ENCODE assay signal across 8 cellular contexts in genomic region chr14:67240978-67241415, GRCh38. TPM values are rescaled to one million over a fixed set of nuclear protein-coding genes. Genes with fewer than 3 reads are reported as not detected.
DNase-seq lines count a peak whose midpoint lies in the region; ATAC-seq lines count a peak whose summit lies in the region.

No MANE protein-coding gene starts in this region.

- peak; percentile 83 for ATAC-seq in GM21528 (IDR thresholded peaks at IDR 0.05; ENCODE audit: low FRiP score, unreplicated experiment)

- peak overlapping the region; percentile 100 for H3K27ac ChIP-seq in esophagus (ENCODE audit: low read depth in 2 of 2, low read length in 1 of 2)

- H3K27me3 ChIP-seq in esophagus (ENCODE audit: control insufficient read depth in 1 of 2, insufficient read depth in 2 of 2, low read length in 2 of 2) (no peaks in the 10 kb centered on the region), mucosa of stomach (ENCODE audit: control insufficient read depth, insufficient read depth, low read length) (no peaks in the 10 kb centered on the region)

- peaks cover 0 to 3% of the 10 kb centered on the region in 2 donors for H3K4me1 ChIP-seq in esophagus (ENCODE audit: control insufficient read depth in 2 of 2, insufficient read depth in 2 of 2, low read length in 1 of 2)
- no peaks in the 10 kb centered on the region for H3K4me1 ChIP-seq in mucosa of stomach (ENCODE audit: control insufficient read depth, insufficient read depth, low read length)

- WGBS in esophagus, 2 donors = 0 to 1% methylated on average over 54 of the region's 54 CpGs

- H3K9me3 ChIP-seq in esophagus (ENCODE audit: control insufficient read depth in 2 of 2, insufficient read depth in 1 of 2, low read depth in 1 of 2, low read length in 1 of 2) (no peaks in the 10 kb centered on the region), mucosa of stomach (ENCODE audit: control insufficient read depth, low read length) (no peaks in the 10 kb centered on the region)

- DNase-seq in DMS114 treated with DMSO at 0.1 percent for 48 hours (lab: John Stamatoyannopoulos, UW; ENCODE audit: unreplicated experiment) = peak; percentile 90
- DNase-seq in HuH-7.5 (ENCODE audit: low spot score) = peak; percentile 86
- peak; percentile 89 for DNase-seq in OCI-M1 (lab: John Stamatoyannopoulos, UW)
- DNase-seq in activated T-cell treated with anti-CD3 and anti-CD28 coated beads, Interleukin-2, amount 50 U/mL, for 1 hour = peak; percentile 92
- DNase-seq in stimulated activated CD8-positive, alpha-beta memory T cell treated with anti-CD3 and anti-CD28 coated beads, Interleukin-4, amount 100 ng/mL, for 48 hours = peak; percentile 93

- no peaks in the 10 kb centered on the region for H3K36me3 ChIP-seq in esophagus (ENCODE audit: control insufficient read depth in 2 of 2, insufficient read depth in 2 of 2, low read length in 1 of 2)
- H3K36me3 ChIP-seq in mucosa of stomach (ENCODE audit: control insufficient read depth, insufficient read depth, low read length) = no peaks in the 10 kb centered on the region

- H3K9ac ChIP-seq in mucosa of stomach (ENCODE audit: low read length) = peak overlapping the region; percentile 85

- peak overlapping the region; percentile 92 to 96 for H3K4me3 ChIP-seq in esophagus (ENCODE audit: low read depth in 1 of 2, low read length in 2 of 2)
- peak overlapping the region; percentile 40 for H3K4me3 ChIP-seq in mucosa of stomach (ENCODE audit: low read length)

RNA-seq across cellular contexts. Expression of gene PALS1, which starts 0.2 kb away (rescaled TPM):
- polyA plus RNA-seq in esophagus = 1 to 10 TPM; 6.9 to 9.0 TPM

RNA-seq across cellular contexts. Expression of gene GARIN2, which starts 51.8 kb away (rescaled TPM):
- under 1 TPM; 0.04 to 0.24 TPM for polyA plus RNA-seq in esophagus

Comparison
In these comparisons a context has a peak if more than half of its experiments do, and no peak if none do; other contexts are left out.
1. Peak in every context shown above with its lines: DNase-seq, ATAC-seq, H3K4me3 ChIP-seq and H3K27ac ChIP-seq.